In genomic region chr4:139972305-139972704, GRCh38 we compare ENCODE assay signal across 1 cellular context.
A peak's percentile ranks its signal among the peaks of the same experiment; 100 is the strongest.
TF ChIP-seq lines count a peak whose summit lies in the region.

No MANE protein-coding gene starts in this region.

TF ChIP-seq in GM12878, 131 proteins besides CTCF, POLR2A, EP300 and RAD21 (continued from another document):
- TF ChIP-seq, protein P1, sequence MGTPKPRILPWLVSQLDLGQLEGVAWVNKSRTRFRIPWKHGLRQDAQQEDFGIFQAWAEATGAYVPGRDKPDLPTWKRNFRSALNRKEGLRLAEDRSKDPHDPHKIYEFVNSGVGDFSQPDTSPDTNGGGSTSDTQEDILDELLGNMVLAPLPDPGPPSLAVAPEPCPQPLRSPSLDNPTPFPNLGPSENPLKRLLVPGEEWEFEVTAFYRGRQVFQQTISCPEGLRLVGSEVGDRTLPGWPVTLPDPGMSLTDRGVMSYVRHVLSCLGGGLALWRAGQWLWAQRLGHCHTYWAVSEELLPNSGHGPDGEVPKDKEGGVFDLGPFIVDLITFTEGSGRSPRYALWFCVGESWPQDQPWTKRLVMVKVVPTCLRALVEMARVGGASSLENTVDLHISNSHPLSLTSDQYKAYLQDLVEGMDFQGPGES (IDR thresholded peaks at IDR 0.05): no peak
- TF ChIP-seq CREM (IDR thresholded peaks at IDR 0.05; ENCODE audit: low read depth) (no peak), ZNF274 (IDR thresholded peaks at IDR 0.05; ENCODE audit: insufficient read depth, insufficient read length) (no peak), JUNB (IDR thresholded peaks at IDR 0.05) (peak; percentile 21; the same call in 1 of the 2 replicates)
